In genomic region chrX:150602296-150602695, GRCh38 we compare ENCODE assay signal across 23 cellular contexts.
"Had no signal": no experiment of that assay in that cellular context is flagged by ENCODE, and none has a peak within 500 bp of the region (broad histone marks: within the 10 kb centered on the region; RNA-seq: fewer than 3 reads in every experiment).

No MANE protein-coding gene starts in this region.

- H3K4me1 Mint-ChIP-seq: neural crest cell had no signal

- H3K27ac Mint-ChIP-seq: progenitor cell of endocrine pancreas had no signal

- FAIRE-seq: keratinocyte, urothelium cell line had no signal

- H3K27me3 Mint-ChIP-seq: naive thymus-derived CD8-positive, alpha-beta T cell; progenitor cell of endocrine pancreas had no signal

- H3K9me3 ChIP-seq: gastrocnemius medialis, lower lobe of right lung, right atrium auricular region, thoracic aorta, tibial nerve, upper lobe of left lung had no signal

- H3K9me3 Mint-ChIP-seq: naive thymus-derived CD8-positive, alpha-beta T cell had no signal

- H3K4me3 Mint-ChIP-seq: naive thymus-derived CD8-positive, alpha-beta T cell; neural crest cell had no signal

- ATAC-seq: esophagus mucosa; gastrocnemius medialis; left ventricle myocardium superior; lower lobe of right lung; naive thymus-derived CD8-positive, alpha-beta T cell; sciatic nerve; stimulated activated naive CD8-positive, alpha-beta T cell treated with anti-CD3 and anti-CD28 coated beads, Interleukin-15, Interleukin-2, amounts not matched to agents 100 U/mL and 50 U/mL, for 24 hours had no signal

- DNase-seq: dorsolateral prefrontal cortex; effector CD4-positive, alpha-beta T cell; foreskin fibroblast; gastrocnemius medialis; head of caudate nucleus; left ventricle myocardium superior; lower lobe of right lung; naive thymus-derived CD8-positive, alpha-beta T cell; stimulated activated CD4-positive, alpha-beta T cell treated with anti-CD3 and anti-CD28 coated beads, Interleukin-12 subunit alpha, Interleukin-12 subunit beta, amount 100 ng/mL, for 4 hours; stimulated activated CD4-positive, alpha-beta T cell treated with anti-CD3 and anti-CD28 coated beads, Interleukin-1b, Interleukin-23, amount 100 ng/mL, for 48 hours; stimulated activated CD4-positive, alpha-beta T cell treated with anti-CD3 and anti-CD28 coated beads, Interleukin-4, amount 100 ng/mL, for 1 hour; stimulated activated CD8-positive, alpha-beta memory T cell treated with anti-CD3 and anti-CD28 coated beads, Interleukin-4, amount 100 ng/mL, for 48 hours; stimulated activated naive CD8-positive, alpha-beta T cell treated with anti-CD3 and anti-CD28 coated beads, Interleukin-15, Interleukin-2, amounts not matched to agents 100 U/mL and 50 U/mL, for 24 hours; upper lobe of left lung had no signal
